In the genomic region with DNA sequence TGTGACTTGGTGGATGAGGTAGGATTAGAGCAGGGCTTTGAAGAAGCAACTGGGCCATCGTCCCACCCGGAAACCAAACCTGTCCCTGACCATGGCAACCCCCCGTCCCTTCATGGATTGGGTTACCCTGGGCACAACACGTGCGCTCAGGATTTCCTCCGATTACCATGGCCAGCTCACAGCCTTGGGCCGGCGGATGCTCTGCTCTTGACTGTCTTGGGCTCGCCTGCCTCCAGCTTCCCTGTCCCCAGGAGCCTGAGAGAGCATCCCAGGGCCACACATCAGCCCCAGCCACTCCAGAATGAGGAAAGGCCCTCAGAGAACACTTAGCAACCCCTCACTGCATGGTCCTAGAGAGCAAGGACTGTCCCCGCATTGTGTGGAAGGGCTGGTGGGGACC, we compare ENCODE assay signal across 32 cellular contexts. TPM values are rescaled to one million over a fixed set of nuclear protein-coding genes. Genes with fewer than 3 reads are reported as not detected.
"Had no signal": no experiment of that assay in that cellular context is flagged by ENCODE, and none has a peak within 500 bp of the region (broad histone marks: within the 10 kb centered on the region; RNA-seq: fewer than 3 reads in every experiment).

No MANE protein-coding gene starts in this region.

- FAIRE-seq: astrocyte, TTC549 had no signal

- H3K27ac Mint-ChIP-seq: activated B cell treated with CpG ODN at 0.5 μM for 24 hours; activated naive CD8-positive, alpha-beta T cell treated with anti-CD3 and anti-CD28 coated beads, Interleukin-2, amount 50 U/mL, for 24 hours; activated T-helper 1 cell treated with anti-CD3 and anti-CD28 coated beads, Interleukin-12 subunit alpha, Interleukin-12 subunit beta, Interleukin-2, Interleukin-4 antibody, amounts not matched to agents 30 ng/mL and 10 ng/mL and 1 ng/mL, durations not matched to agents 14 hours and 24 hours and 36 hours had no signal

- H3K9me3 ChIP-seq: Peyer's patch had no signal

- H3K36me3 ChIP-seq: Peyer's patch had no signal

- H3K27me3 Mint-ChIP-seq: activated T-cell treated with anti-CD3 and anti-CD28 coated beads, Interleukin-2, amount 50 U/mL, for 24 hours; central memory CD8-positive, alpha-beta T cell had no signal

- H3K27me3 ChIP-seq: Peyer's patch had no signal

- H3K4me3 Mint-ChIP-seq: activated B cell treated with CpG ODN at 0.5 μM for 24 hours; activated CD4-positive, alpha-beta T cell treated with anti-CD3 and anti-CD28 coated beads, Interleukin-2, amount 10 ng/mL, durations not matched to agents 24 days and 14 days; activated CD8-positive, alpha-beta memory T cell treated with anti-CD3 and anti-CD28 coated beads, Interleukin-2, amount 10 ng/mL, durations not matched to agents 7 days and 5 days; activated naive CD8-positive, alpha-beta T cell treated with anti-CD3 and anti-CD28 coated beads, Interleukin-2, amount 50 U/mL, for 24 hours; activated T-cell treated with anti-CD3 and anti-CD28 coated beads, Interleukin-2, amount 50 U/mL, for 24 hours; activated T-helper 1 cell treated with anti-CD3 and anti-CD28 coated beads, Interleukin-12 subunit alpha, Interleukin-12 subunit beta, Interleukin-2, Interleukin-4 antibody, amounts not matched to agents 30 ng/mL and 10 ng/mL and 1 ng/mL, durations not matched to agents 14 hours and 24 hours and 36 hours; brain; central memory CD8-positive, alpha-beta T cell had no signal

- H3K27ac ChIP-seq: KMS-11, Peyer's patch had no signal

- H3K9ac ChIP-seq: KMS-11 had no signal

- H3K4me3 ChIP-seq: Peyer's patch had no signal

- H3K4me2 ChIP-seq: KMS-11 had no signal

- H3K36me3 Mint-ChIP-seq: activated CD8-positive, alpha-beta memory T cell treated with anti-CD3 and anti-CD28 coated beads, Interleukin-2, amount 10 ng/mL, durations not matched to agents 7 days and 5 days; activated naive CD4-positive, alpha-beta T cell treated with anti-CD3 and anti-CD28 coated beads, Interleukin-2, amount 50 U/mL, for 72 hours; brain had no signal

- DNase-seq: activated B cell treated with CpG ODN at 0.5 μM for 24 hours; activated CD4-positive, alpha-beta T cell treated with anti-CD3 and anti-CD28 coated beads for 1 hour; activated CD4-positive, alpha-beta T cell treated with anti-CD3 and anti-CD28 coated beads, Interleukin-2, amount 10 ng/mL, durations not matched to agents 24 days and 14 days; activated CD4-positive, alpha-beta T cell treated with anti-CD3 and anti-CD28 coated beads, Interleukin-2, amount 50 U/mL, for 48 hours; activated CD8-positive, alpha-beta memory T cell treated with anti-CD3 and anti-CD28 coated beads, Interleukin-2, amount 10 ng/mL, durations not matched to agents 7 days and 5 days; activated effector memory CD4-positive, alpha-beta T cell treated with anti-CD3 and anti-CD28 coated beads, Interleukin-2, amount 50 U/mL, for 16 hours; activated naive CD4-positive, alpha-beta T cell treated with Interleukin-2 at 50 U/mL for 16 hours; activated naive CD8-positive, alpha-beta T cell treated with anti-CD3 and anti-CD28 coated beads, Interleukin-2, amount 50 U/mL, for 24 hours; activated T-cell treated with anti-CD3 and anti-CD28 coated beads, Interleukin-2, amount 50 U/mL, for 24 hours; amniotic stem cell; NCI-H1092 treated with DMSO at 0.1 percent for 48 hours; NCI-H1417 treated with DMSO at 0.1 percent for 48 hours; NCI-H1694 treated with DMSO at 0.1 percent for 48 hours; NCI-H2029 treated with DMSO at 0.1 percent for 48 hours; NCI-H345; NCI-H510A; NCI-H526 treated with DMSO at 0.1 percent for 48 hours; NCI-H82; NK-92 treated with Interleukin-12 subunit alpha and Interleukin-12 subunit beta, amount 100 ng/mL, for 24 hours; Peyer's patch; SHP77 treated with DMSO at 0.1 percent for 48 hours; T-helper 2 cell; T1000 had no signal

- ATAC-seq: activated CD8-positive, alpha-beta memory T cell treated with anti-CD3 and anti-CD28 coated beads, Interleukin-2, amount 10 ng/mL, durations not matched to agents 7 days and 5 days; activated naive CD8-positive, alpha-beta T cell treated with anti-CD3 and anti-CD28 coated beads, Interleukin-2, amount 50 U/mL, for 24 hours had no signal

RNA-seq across cellular contexts. Expression of a gene that starts 48.2 kb away (rescaled TPM):
- total RNA-seq: activated B cell treated with CpG ODN at 0.5 μM for 24 hours; activated CD4-positive, alpha-beta T cell treated with anti-CD3 and anti-CD28 coated beads, Interleukin-2, amount 10 ng/mL, durations not matched to agents 24 days and 14 days; activated CD8-positive, alpha-beta memory T cell treated with anti-CD3 and anti-CD28 coated beads, Interleukin-2, amount 10 ng/mL, durations not matched to agents 7 days and 5 days; activated naive CD4-positive, alpha-beta T cell treated with anti-CD3 and anti-CD28 coated beads, Interleukin-2, amount 50 U/mL, for 72 hours; activated T-helper 1 cell treated with anti-CD3 and anti-CD28 coated beads, Interleukin-12 subunit alpha, Interleukin-12 subunit beta, Interleukin-2, Interleukin-4 antibody, amounts not matched to agents 30 ng/mL and 10 ng/mL and 1 ng/mL, durations not matched to agents 14 hours and 24 hours and 36 hours; MCF 10A; SK-MEL-5 had no signal
